Comparison of ENCODE assay signal across 1 cellular context in genomic region chr2:43161650-43162542, GRCh38.
A peak's percentile ranks its signal among the peaks of the same experiment; 100 is the strongest.
TF ChIP-seq lines count a peak whose summit lies in the region.

No MANE protein-coding gene starts in this region.

TF ChIP-seq in HepG2, 621 proteins besides CTCF, POLR2A, EP300 and RAD21 (continued from another document and continues in another):
- TF ChIP-seq ZBTB7A (CRISPR knock-in tag; IDR thresholded peaks at IDR 0.05) (no peak), ZSCAN31 (CRISPR knock-in tag; IDR thresholded peaks at IDR 0.05; ENCODE audit: low read depth) (no peak), ZNF557 (CRISPR knock-in tag; IDR thresholded peaks at IDR 0.05) (no peak), ZNF337 (CRISPR knock-in tag; IDR thresholded peaks at IDR 0.05; ENCODE audit: borderline replicate concordance, low read depth) (no peak), EHMT2 (IDR thresholded peaks at IDR 0.05; ENCODE audit: borderline replicate concordance, low read depth, low read length) (no peak), TBX3 (IDR thresholded peaks at IDR 0.05; ENCODE audit: borderline replicate concordance) (peak; percentile 66; the same call in 1 of the 2 replicates), ZNF430 (CRISPR knock-in tag; IDR thresholded peaks at IDR 0.05) (0 out of 2 replicates have a peak, but pooled peaks have one; percentile 17), SALL2 (CRISPR knock-in tag; IDR thresholded peaks at IDR 0.05) (no peak; the same call in 1 of the 2 replicates), SALL1 (CRISPR knock-in tag; IDR thresholded peaks at IDR 0.05) (peak; percentile 5; the same call in 1 of the 2 replicates), DMAP1 (CRISPR knock-in tag; IDR thresholded peaks at IDR 0.05) (no peak), ELF3 (CRISPR knock-in tag; IDR thresholded peaks at IDR 0.05) (0 out of 2 replicates have a peak, but pooled peaks have one; percentile 7), TIGD3 (CRISPR knock-in tag; IDR thresholded peaks at IDR 0.05; ENCODE audit: borderline replicate concordance) (no peak), SAP130 (CRISPR knock-in tag; IDR thresholded peaks at IDR 0.05; ENCODE audit: low read depth) (no peak), ZNF782 (CRISPR knock-in tag; IDR thresholded peaks at IDR 0.05; ENCODE audit: borderline replicate concordance) (no peak; the same call in 1 of the 2 replicates), PPARG (CRISPR knock-in tag; conservative IDR thresholded peaks at IDR 0.05) (peak; percentile 44; the same call in 1 of the 2 replicates), ZNF570 (CRISPR knock-in tag; IDR thresholded peaks at IDR 0.05; ENCODE audit: borderline replicate concordance) (no peak), LCORL (IDR thresholded peaks at IDR 0.05) (no peak), LCORL (CRISPR knock-in tag; IDR thresholded peaks at IDR 0.05) (peak; percentile 45; the same call in 1 of the 2 replicates), FOXC1 (CRISPR knock-in tag; IDR thresholded peaks at IDR 0.05; ENCODE audit: borderline replicate concordance) (0 out of 2 replicates have a peak, but pooled peaks have one; percentile 15), HNF4G (IDR thresholded peaks at IDR 0.05; ENCODE audit: borderline replicate concordance, low read depth, low read length) (peak; percentile 54), HNF4G (CRISPR knock-in tag; IDR thresholded peaks at IDR 0.05; ENCODE audit: borderline replicate concordance, low read depth) (0 out of 2 replicates have a peak, but pooled peaks have one; percentile 15), TRAFD1 (CRISPR knock-in tag; IDR thresholded peaks at IDR 0.05; ENCODE audit: borderline replicate concordance) (no peak), TCF7 (IDR thresholded peaks at IDR 0.05; ENCODE audit: low read depth) (peak; percentile 24; the same call in 1 of the 2 replicates), SMC3 (IDR thresholded peaks at IDR 0.05; ENCODE audit: low read length) (0 out of 2 replicates have a peak, but pooled peaks have one; percentile 4), FOXP1 (IDR thresholded peaks at IDR 0.05) (no peak), FOXP1 (CRISPR knock-in tag; IDR thresholded peaks at IDR 0.05) (peak; percentile 42; the same call in 1 of the 2 replicates), TCF7L2 (IDR thresholded peaks at IDR 0.05; ENCODE audit: low read depth, low read length) (no peak), MEIS1 (CRISPR knock-in tag; IDR thresholded peaks at IDR 0.05; ENCODE audit: borderline replicate concordance) (0 out of 2 replicates have a peak, but pooled peaks have one; percentile 6), PATZ1 (CRISPR knock-in tag; IDR thresholded peaks at IDR 0.05) (peak; percentile 93), ZNF75D (CRISPR knock-in tag; IDR thresholded peaks at IDR 0.05; ENCODE audit: borderline replicate concordance) (no peak), NAIF1 (CRISPR knock-in tag; IDR thresholded peaks at IDR 0.05; ENCODE audit: borderline replicate concordance) (no peak), ZNF121 (CRISPR knock-in tag; IDR thresholded peaks at IDR 0.05) (0 out of 2 replicates have a peak, but pooled peaks have one; percentile 45), TARDBP (CRISPR knock-in tag; IDR thresholded peaks at IDR 0.05) (peak; percentile 73; the same call in 1 of the 2 replicates), GTF3A (CRISPR knock-in tag; conservative IDR thresholded peaks at IDR 0.05) (0 out of 2 replicates have a peak, but pooled peaks have one; percentile 13), GMEB1 (CRISPR knock-in tag; IDR thresholded peaks at IDR 0.05; ENCODE audit: borderline replicate concordance) (no peak), RXRA (CRISPR knock-in tag; IDR thresholded peaks at IDR 0.05) (peak; percentile 43), ZNF225 (CRISPR knock-in tag; IDR thresholded peaks at IDR 0.05) (no peak)
- TF ChIP-seq, protein P1, sequence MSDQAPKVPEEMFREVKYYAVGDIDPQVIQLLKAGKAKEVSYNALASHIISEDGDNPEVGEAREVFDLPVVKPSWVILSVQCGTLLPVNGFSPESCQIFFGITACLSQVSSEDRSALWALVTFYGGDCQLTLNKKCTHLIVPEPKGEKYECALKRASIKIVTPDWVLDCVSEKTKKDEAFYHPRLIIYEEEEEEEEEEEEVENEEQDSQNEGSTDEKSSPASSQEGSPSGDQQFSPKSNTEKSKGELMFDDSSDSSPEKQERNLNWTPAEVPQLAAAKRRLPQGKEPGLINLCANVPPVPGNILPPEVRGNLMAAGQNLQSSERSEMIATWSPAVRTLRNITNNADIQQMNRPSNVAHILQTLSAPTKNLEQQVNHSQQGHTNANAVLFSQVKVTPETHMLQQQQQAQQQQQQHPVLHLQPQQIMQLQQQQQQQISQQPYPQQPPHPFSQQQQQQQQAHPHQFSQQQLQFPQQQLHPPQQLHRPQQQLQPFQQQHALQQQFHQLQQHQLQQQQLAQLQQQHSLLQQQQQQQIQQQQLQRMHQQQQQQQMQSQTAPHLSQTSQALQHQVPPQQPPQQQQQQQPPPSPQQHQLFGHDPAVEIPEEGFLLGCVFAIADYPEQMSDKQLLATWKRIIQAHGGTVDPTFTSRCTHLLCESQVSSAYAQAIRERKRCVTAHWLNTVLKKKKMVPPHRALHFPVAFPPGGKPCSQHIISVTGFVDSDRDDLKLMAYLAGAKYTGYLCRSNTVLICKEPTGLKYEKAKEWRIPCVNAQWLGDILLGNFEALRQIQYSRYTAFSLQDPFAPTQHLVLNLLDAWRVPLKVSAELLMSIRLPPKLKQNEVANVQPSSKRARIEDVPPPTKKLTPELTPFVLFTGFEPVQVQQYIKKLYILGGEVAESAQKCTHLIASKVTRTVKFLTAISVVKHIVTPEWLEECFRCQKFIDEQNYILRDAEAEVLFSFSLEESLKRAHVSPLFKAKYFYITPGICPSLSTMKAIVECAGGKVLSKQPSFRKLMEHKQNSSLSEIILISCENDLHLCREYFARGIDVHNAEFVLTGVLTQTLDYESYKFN (CRISPR knock-in tag; conservative IDR thresholded peaks at IDR 0.05) = peak; percentile 56
- TF ChIP-seq, protein P2, sequence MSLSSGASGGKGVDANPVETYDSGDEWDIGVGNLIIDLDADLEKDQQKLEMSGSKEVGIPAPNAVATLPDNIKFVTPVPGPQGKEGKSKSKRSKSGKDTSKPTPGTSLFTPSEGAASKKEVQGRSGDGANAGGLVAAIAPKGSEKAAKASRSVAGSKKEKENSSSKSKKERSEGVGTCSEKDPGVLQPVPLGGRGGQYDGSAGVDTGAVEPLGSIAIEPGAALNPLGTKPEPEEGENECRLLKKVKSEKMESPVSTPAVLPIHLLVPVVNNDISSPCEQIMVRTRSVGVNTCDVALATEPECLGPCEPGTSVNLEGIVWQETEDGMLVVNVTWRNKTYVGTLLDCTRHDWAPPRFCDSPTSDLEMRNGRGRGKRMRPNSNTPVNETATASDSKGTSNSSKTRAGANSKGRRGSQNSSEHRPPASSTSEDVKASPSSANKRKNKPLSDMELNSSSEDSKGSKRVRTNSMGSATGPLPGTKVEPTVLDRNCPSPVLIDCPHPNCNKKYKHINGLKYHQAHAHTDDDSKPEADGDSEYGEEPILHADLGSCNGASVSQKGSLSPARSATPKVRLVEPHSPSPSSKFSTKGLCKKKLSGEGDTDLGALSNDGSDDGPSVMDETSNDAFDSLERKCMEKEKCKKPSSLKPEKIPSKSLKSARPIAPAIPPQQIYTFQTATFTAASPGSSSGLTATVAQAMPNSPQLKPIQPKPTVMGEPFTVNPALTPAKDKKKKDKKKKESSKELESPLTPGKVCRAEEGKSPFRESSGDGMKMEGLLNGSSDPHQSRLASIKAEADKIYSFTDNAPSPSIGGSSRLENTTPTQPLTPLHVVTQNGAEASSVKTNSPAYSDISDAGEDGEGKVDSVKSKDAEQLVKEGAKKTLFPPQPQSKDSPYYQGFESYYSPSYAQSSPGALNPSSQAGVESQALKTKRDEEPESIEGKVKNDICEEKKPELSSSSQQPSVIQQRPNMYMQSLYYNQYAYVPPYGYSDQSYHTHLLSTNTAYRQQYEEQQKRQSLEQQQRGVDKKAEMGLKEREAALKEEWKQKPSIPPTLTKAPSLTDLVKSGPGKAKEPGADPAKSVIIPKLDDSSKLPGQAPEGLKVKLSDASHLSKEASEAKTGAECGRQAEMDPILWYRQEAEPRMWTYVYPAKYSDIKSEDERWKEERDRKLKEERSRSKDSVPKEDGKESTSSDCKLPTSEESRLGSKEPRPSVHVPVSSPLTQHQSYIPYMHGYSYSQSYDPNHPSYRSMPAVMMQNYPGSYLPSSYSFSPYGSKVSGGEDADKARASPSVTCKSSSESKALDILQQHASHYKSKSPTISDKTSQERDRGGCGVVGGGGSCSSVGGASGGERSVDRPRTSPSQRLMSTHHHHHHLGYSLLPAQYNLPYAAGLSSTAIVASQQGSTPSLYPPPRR (CRISPR knock-in tag; IDR thresholded peaks at IDR 0.05; ENCODE audit: borderline replicate concordance) = peak; percentile 21; the same call in 1 of the 2 replicates
- TF ChIP-seq, protein P3, sequence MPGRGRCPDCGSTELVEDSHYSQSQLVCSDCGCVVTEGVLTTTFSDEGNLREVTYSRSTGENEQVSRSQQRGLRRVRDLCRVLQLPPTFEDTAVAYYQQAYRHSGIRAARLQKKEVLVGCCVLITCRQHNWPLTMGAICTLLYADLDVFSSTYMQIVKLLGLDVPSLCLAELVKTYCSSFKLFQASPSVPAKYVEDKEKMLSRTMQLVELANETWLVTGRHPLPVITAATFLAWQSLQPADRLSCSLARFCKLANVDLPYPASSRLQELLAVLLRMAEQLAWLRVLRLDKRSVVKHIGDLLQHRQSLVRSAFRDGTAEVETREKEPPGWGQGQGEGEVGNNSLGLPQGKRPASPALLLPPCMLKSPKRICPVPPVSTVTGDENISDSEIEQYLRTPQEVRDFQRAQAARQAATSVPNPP (CRISPR knock-in tag; IDR thresholded peaks at IDR 0.05) = peak; percentile 23; the same call in 1 of the 2 replicates
- TF ChIP-seq, protein P4, sequence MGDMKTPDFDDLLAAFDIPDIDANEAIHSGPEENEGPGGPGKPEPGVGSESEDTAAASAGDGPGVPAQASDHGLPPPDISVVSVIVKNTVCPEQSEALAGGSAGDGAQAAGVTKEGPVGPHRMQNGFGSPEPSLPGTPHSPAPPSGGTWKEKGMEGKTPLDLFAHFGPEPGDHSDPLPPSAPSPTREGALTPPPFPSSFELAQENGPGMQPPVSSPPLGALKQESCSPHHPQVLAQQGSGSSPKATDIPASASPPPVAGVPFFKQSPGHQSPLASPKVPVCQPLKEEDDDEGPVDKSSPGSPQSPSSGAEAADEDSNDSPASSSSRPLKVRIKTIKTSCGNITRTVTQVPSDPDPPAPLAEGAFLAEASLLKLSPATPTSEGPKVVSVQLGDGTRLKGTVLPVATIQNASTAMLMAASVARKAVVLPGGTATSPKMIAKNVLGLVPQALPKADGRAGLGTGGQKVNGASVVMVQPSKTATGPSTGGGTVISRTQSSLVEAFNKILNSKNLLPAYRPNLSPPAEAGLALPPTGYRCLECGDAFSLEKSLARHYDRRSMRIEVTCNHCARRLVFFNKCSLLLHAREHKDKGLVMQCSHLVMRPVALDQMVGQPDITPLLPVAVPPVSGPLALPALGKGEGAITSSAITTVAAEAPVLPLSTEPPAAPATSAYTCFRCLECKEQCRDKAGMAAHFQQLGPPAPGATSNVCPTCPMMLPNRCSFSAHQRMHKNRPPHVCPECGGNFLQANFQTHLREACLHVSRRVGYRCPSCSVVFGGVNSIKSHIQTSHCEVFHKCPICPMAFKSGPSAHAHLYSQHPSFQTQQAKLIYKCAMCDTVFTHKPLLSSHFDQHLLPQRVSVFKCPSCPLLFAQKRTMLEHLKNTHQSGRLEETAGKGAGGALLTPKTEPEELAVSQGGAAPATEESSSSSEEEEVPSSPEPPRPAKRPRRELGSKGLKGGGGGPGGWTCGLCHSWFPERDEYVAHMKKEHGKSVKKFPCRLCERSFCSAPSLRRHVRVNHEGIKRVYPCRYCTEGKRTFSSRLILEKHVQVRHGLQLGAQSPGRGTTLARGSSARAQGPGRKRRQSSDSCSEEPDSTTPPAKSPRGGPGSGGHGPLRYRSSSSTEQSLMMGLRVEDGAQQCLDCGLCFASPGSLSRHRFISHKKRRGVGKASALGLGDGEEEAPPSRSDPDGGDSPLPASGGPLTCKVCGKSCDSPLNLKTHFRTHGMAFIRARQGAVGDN (CRISPR knock-in tag; IDR thresholded peaks at IDR 0.05) = peak; percentile 48
